Comparison of ENCODE assay signal across 6 cellular contexts in the genomic region with DNA sequence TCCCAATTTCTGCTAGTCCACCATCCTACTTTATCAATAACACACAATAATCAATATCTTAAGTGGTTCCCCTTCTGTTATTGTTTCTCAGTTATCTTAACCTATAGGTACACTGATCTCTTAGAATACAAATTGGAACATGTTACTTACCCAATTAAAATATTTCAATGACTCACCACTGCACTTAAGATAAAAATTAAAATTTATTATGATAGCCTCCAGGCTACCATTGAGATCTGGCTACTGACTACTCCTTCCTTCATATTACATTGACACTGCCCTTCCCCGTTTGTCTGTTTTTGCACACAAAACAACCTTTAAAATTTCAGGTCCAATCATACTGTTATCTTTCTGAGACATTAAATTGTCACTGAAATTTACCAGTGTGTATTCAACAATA.
"Had no signal": no experiment of that assay in that cellular context is flagged by ENCODE, and none has a peak within 500 bp of the region (broad histone marks: within the 10 kb centered on the region; RNA-seq: fewer than 3 reads in every experiment).

No MANE protein-coding gene starts in this region.

- ATAC-seq: HepG2, K562 had no signal

- DNase-seq: IMR-90, KBM-7, KG1 had no signal

- H3K4me3 ChIP-seq: K562 had no signal

- H3K27ac ChIP-seq: HL-60 had no signal
